ENCODE assay signal across 16 cellular contexts in genomic region chr5:103973669-103974068, GRCh38.
A peak's percentile ranks its signal among the peaks of the same experiment; 100 is the strongest.
DNase-seq lines count a peak whose midpoint lies in the region; ATAC-seq, FAIRE-seq and TF ChIP-seq lines count a peak whose summit lies in the region.
"Had no signal": no experiment of that assay in that cellular context is flagged by ENCODE, and none has a peak within 500 bp of the region (broad histone marks: within the 10 kb centered on the region; RNA-seq: fewer than 3 reads in every experiment).

No MANE protein-coding gene starts in this region.

- no peak overlapping the region for H3K4me3 ChIP-seq in Caco-2 (ENCODE audit: low read depth, low read length)
- H3K4me3 ChIP-seq in HFF-Myc (replicated peaks; ENCODE audit: low read depth, low read length): no peak overlapping the region
- H3K4me3 ChIP-seq in GM12878: no peak overlapping the region
- H3K4me3 ChIP-seq in keratinocyte (ENCODE audit: control insufficient read depth in 2 of 3, extremely low read depth in 1 of 3, insufficient read depth in 2 of 3, low read depth in 1 of 3, low read length in 3 of 3): no peak overlapping the region
- no peak overlapping the region for H3K4me3 ChIP-seq in esophagus squamous epithelium
- H3K4me3 ChIP-seq in body of pancreas: no peak overlapping the region
- H3K4me3 ChIP-seq: skin epidermis had no signal

- H3K36me3 ChIP-seq in Caco-2 (ENCODE audit: control insufficient read depth, insufficient read depth, low read length) (no peaks in the 10 kb centered on the region), GM12878 (ENCODE audit: control insufficient read depth in 2 of 2, insufficient read depth in 2 of 2, low read length in 1 of 2) (no peaks in the 10 kb centered on the region), keratinocyte (ENCODE audit: control insufficient read depth in 2 of 2, extremely low read depth in 1 of 2, insufficient read depth in 2 of 2, low read length in 2 of 2) (no peaks in the 10 kb centered on the region), esophagus squamous epithelium (no peaks in the 10 kb centered on the region), body of pancreas (replicated peaks in 1 of 2; ENCODE audit: insufficient read depth in 1 of 2, low read depth in 2 of 2) (no peaks in the 10 kb centered on the region)

- H4K20me1 ChIP-seq in GM12878 (ENCODE audit: control insufficient read depth, insufficient read depth) (no peaks in the 10 kb centered on the region), keratinocyte (ENCODE audit: control insufficient read depth, extremely low read depth, insufficient read depth, low read length) (no peaks in the 10 kb centered on the region)

- ATAC-seq in GM12878 (peak; percentile 63), body of pancreas (no peak)

- POLR2A ChIA-PET in Caco-2 (lab: Charles Lee): no interaction called here
- POLR2A ChIA-PET in GM12878 (lab: Charles Lee): no interaction called here

- no peaks in the 10 kb centered on the region for H3K4me1 ChIP-seq in Caco-2
- H3K4me1 ChIP-seq in GM12878 (ENCODE audit: control insufficient read depth, insufficient read depth, low read length): no peaks in the 10 kb centered on the region
- no peaks in the 10 kb centered on the region for H3K4me1 ChIP-seq in keratinocyte (ENCODE audit: control insufficient read depth, extremely low read depth, insufficient read depth, low read length)
- H3K4me1 ChIP-seq in esophagus squamous epithelium: no peaks in the 10 kb centered on the region
- no peaks in the 10 kb centered on the region for H3K4me1 ChIP-seq in body of pancreas

- in situ Hi-C loops in GM12878 (cut with MboI): no loop called here

- no peak overlapping the region for H3K27ac Mint-ChIP-seq in Caco-2 (ENCODE audit: unreplicated experiment)
- H3K27ac Mint-ChIP-seq: stimulated activated naive CD8-positive, alpha-beta T cell treated with anti-CD3 and anti-CD28 coated beads, Interleukin-15, Interleukin-2, amounts not matched to agents 100 ng/mL and 50 ng/mL, for 24 hours had no signal

- dilution Hi-C loops in keratinocyte (cut with MboI; ENCODE audit: extremely low pct_ligation_motif_present, low sequenced_read_pairs): no loop called here

- SMC1A ChIA-PET in GM12878 (lab: Charles Lee; ENCODE audit: uncharacterized antibody, unreplicated experiment): no interaction called here

- no peak overlapping the region for H3K4me3 Mint-ChIP-seq in Caco-2 (ENCODE audit: unreplicated experiment)
- H3K4me3 Mint-ChIP-seq: stimulated activated naive CD8-positive, alpha-beta T cell treated with anti-CD3 and anti-CD28 coated beads, Interleukin-15, Interleukin-2, amounts not matched to agents 100 ng/mL and 50 ng/mL, for 24 hours had no signal

- RAD21 ChIA-PET in GM12878 (lab: Charles Lee; ENCODE audit: unreplicated experiment): no interaction called here

- intact Hi-C loops in Caco-2 (cut with micrococcal nuclease; ENCODE audit: unreplicated experiment): no loop called here
- intact Hi-C loops in GM12878 (cut with micrococcal nuclease; ENCODE audit: unreplicated experiment): loop anchor here (10.0 kb wide), 1 partner anchor 389 kb away; no protein-coding TSS in a partner anchor
- intact Hi-C loops in esophagus squamous epithelium (cut with DNase I): no loop called here
- intact Hi-C loops in body of pancreas (cut with DNase I): no loop called here

- H3K4me1 Mint-ChIP-seq in Caco-2 (ENCODE audit: low read depth, unreplicated experiment): no peaks in the 10 kb centered on the region

- no peak for TF ChIP-seq EP300 in GM12878 (IDR thresholded peaks at IDR 0.05; ENCODE audit: borderline replicate concordance in 1 of 2, control insufficient read depth in 1 of 2, low read depth in 2 of 2, low read length in 2 of 2)

- H3K9ac ChIP-seq in GM12878 (ENCODE audit: control insufficient read depth, insufficient read depth, low read length) (no peak overlapping the region), keratinocyte (ENCODE audit: control insufficient read depth, extremely low read depth, insufficient read depth, low read length) (no peak overlapping the region)

- H3K9me3 ChIP-seq in Caco-2: no peaks in the 10 kb centered on the region
- no peaks in the 10 kb centered on the region for H3K9me3 ChIP-seq in GM12878 (replicated peaks; ENCODE audit: control insufficient read depth, insufficient read depth, low read length)
- H3K9me3 ChIP-seq in keratinocyte (ENCODE audit: control insufficient read depth, low read depth, low read length): no peaks in the 10 kb centered on the region
- H3K9me3 ChIP-seq in esophagus squamous epithelium: peaks cover 0 to 14% (median 0%) of the 10 kb centered on the region in 3 donors
- H3K9me3 ChIP-seq in body of pancreas: no peaks in the 10 kb centered on the region

- no peaks in the 10 kb centered on the region for H3K9me3 Mint-ChIP-seq in Caco-2 (ENCODE audit: unreplicated experiment)

- peak; percentile 39 to 44 for TF ChIP-seq CTCF in Caco-2 (IDR thresholded peaks at IDR 0.05; ENCODE audit: insufficient read depth in 1 of 2, low read depth in 1 of 2, low read length in 1 of 2, severe bottlenecking in 1 of 2, unreplicated experiment in 1 of 2)
- TF ChIP-seq CTCF in HFF-Myc (IDR thresholded peaks at IDR 0.05; ENCODE audit: low read depth, low read length, missing control alignments): peak; percentile 36
- peak in 1 of 3 experiments; percentile 26; a peak in 1 of 6 replicates for TF ChIP-seq CTCF in GM12878 (IDR thresholded peaks at IDR 0.05 in 2 of 3, conservative IDR thresholded peaks at IDR 0.05 in 1 of 3; ENCODE audit: control insufficient read depth in 2 of 3, extremely low read depth in 1 of 3, insufficient read depth in 1 of 3, low read depth in 3 of 3, low read length in 3 of 3)
- peak; percentile 21 to 45 (median 28) for TF ChIP-seq CTCF in keratinocyte (optimal IDR thresholded peaks at IDR 0.05 in 1 of 3, IDR thresholded peaks at IDR 0.05 in 1 of 3, conservative IDR thresholded peaks at IDR 0.05 in 1 of 3; ENCODE audit: extremely low read depth in 1 of 3, insufficient read depth in 2 of 3, low read length in 3 of 3)
- no peak for TF ChIP-seq CTCF in esophagus squamous epithelium (IDR thresholded peaks at IDR 0.05)
- no peak for TF ChIP-seq CTCF in body of pancreas (IDR thresholded peaks at IDR 0.05)

- no peaks in the 10 kb centered on the region for H3K36me3 Mint-ChIP-seq in Caco-2 (ENCODE audit: insufficient read depth, unreplicated experiment)

- H3K27me3 ChIP-seq in Caco-2 (replicated peaks; ENCODE audit: control insufficient read depth, insufficient read depth, low read length) (no peaks in the 10 kb centered on the region; the same call in 1 of the 2 replicates), GM12878 (replicated peaks in 1 of 2; ENCODE audit: control insufficient read depth in 2 of 2, insufficient read depth in 2 of 2, low read length in 1 of 2) (no peaks in the 10 kb centered on the region), keratinocyte (ENCODE audit: control insufficient read depth, extremely low read depth, insufficient read depth, low read length) (no peaks in the 10 kb centered on the region), esophagus squamous epithelium (no peaks in the 10 kb centered on the region), body of pancreas (no peaks in the 10 kb centered on the region)

- no peak overlapping the region for H3K27ac ChIP-seq in GM12878 (ENCODE audit: control insufficient read depth, insufficient read depth)
- H3K27ac ChIP-seq in keratinocyte (ENCODE audit: control insufficient read depth, insufficient read depth, low read length): no peak overlapping the region
- H3K27ac ChIP-seq in esophagus squamous epithelium: no peak overlapping the region
- H3K27ac ChIP-seq in body of pancreas: no peak overlapping the region
- H3K27ac ChIP-seq: skin epidermis had no signal

- no peak for TF ChIP-seq RAD21 in GM12878 (IDR thresholded peaks at IDR 0.05; ENCODE audit: insufficient read depth, low read depth, low read length)

- TF ChIP-seq POLR2A in GM12878 (IDR thresholded peaks at IDR 0.05; ENCODE audit: low read depth, low read length) (no peak), esophagus squamous epithelium (IDR thresholded peaks at IDR 0.05) (no peak), body of pancreas (IDR thresholded peaks at IDR 0.05) (no peak)

- H3K79me2 ChIP-seq in GM12878 (ENCODE audit: control insufficient read depth, insufficient read depth, low read length) (no peaks in the 10 kb centered on the region), keratinocyte (ENCODE audit: control insufficient read depth, insufficient read depth, low read length) (no peaks in the 10 kb centered on the region)

- no peak overlapping the region for H2AFZ ChIP-seq in GM12878 (ENCODE audit: control insufficient read depth, low read depth, low read length)
- no peak overlapping the region for H2AFZ ChIP-seq in keratinocyte (ENCODE audit: control insufficient read depth, low read length)

- CTCF ChIA-PET in Caco-2 (lab: Charles Lee): no interaction called here
- CTCF ChIA-PET in GM12878 (lab: Yijun Ruan, JAX): no interaction called here

- FAIRE-seq in GM12878 (lab: Jason Lieb, UNC) (no peak), keratinocyte (lab: Jason Lieb, UNC) (no peak)
- FAIRE-seq: kidney had no signal

- peak in 1 of 2 experiments; percentile 14 for DNase-seq in Caco-2
- no peak for DNase-seq in HFF-Myc (ENCODE audit: extremely low read depth, low read depth)
- no peak for DNase-seq in GM12878 (ENCODE audit: low read depth, low spot score)
- DNase-seq in keratinocyte (ENCODE audit: low read depth, low spot score): no peak
- no peak for DNase-seq in esophagus squamous epithelium (lab: John Stamatoyannopoulos, UW)
- DNase-seq in stimulated activated CD8-positive, alpha-beta memory T cell treated with anti-CD3 and anti-CD28 coated beads, Interleukin-4, amount 100 ng/mL, for 48 hours: no peak
- no peak for DNase-seq in activated CD4-positive, alpha-beta T cell treated with anti-CD3 and anti-CD28 coated beads for 1 hour
- DNase-seq in body of pancreas: no peak
- DNase-seq: activated CD8-positive, alpha-beta memory T cell treated with anti-CD3 and anti-CD28 coated beads for 24 hours; activated effector memory CD4-positive, alpha-beta T cell treated with Interleukin-2 at 50 U/mL for 16 hours; aorta; effector CD4-positive, alpha-beta T cell; kidney; NCI-H1105 treated with DMSO at 0.1 percent for 48 hours had no signal

- H3K9me1 ChIP-seq in keratinocyte (ENCODE audit: control insufficient read depth, extremely low read depth, insufficient read depth, low read length): no peaks in the 10 kb centered on the region

- H3K4me2 ChIP-seq in GM12878 (ENCODE audit: control insufficient read depth, insufficient read depth) (no peak overlapping the region), keratinocyte (ENCODE audit: control insufficient read depth, extremely low read depth, insufficient read depth, low read depth, low read length) (no peak overlapping the region)

- peaks cover 3% of the 10 kb centered on the region for H3K27me3 Mint-ChIP-seq in Caco-2 (ENCODE audit: insufficient read depth, unreplicated experiment)
- H3K27me3 Mint-ChIP-seq: stimulated activated naive CD8-positive, alpha-beta T cell treated with anti-CD3 and anti-CD28 coated beads, Interleukin-15, Interleukin-2, amounts not matched to agents 100 ng/mL and 50 ng/mL, for 24 hours had no signal

- no TSS peak for BruUV-seq in Caco-2 (replicated peaks; lab: Mats Ljungman, UMichigan)
- no TSS peak for BruUV-seq in GM12878 (replicated peaks; lab: Mats Ljungman, UMichigan)

TF ChIP-seq in GM12878, 131 proteins besides CTCF, POLR2A, EP300 and RAD21 (continues in another document):
- no peak for TF ChIP-seq FOXK2 (IDR thresholded peaks at IDR 0.05)

Comparison
In these comparisons a context has a peak if more than half of its experiments do, and no peak if none do; other contexts are left out.
1. CTCF ChIP-seq: peak in Caco-2 (2 of 2), HFF-Myc (single experiment) and keratinocyte (3 of 3); none in esophagus squamous epithelium (0 of 6) and body of pancreas (0 of 7).